8 cellular contexts compared by ENCODE assay signal in the genomic region with DNA sequence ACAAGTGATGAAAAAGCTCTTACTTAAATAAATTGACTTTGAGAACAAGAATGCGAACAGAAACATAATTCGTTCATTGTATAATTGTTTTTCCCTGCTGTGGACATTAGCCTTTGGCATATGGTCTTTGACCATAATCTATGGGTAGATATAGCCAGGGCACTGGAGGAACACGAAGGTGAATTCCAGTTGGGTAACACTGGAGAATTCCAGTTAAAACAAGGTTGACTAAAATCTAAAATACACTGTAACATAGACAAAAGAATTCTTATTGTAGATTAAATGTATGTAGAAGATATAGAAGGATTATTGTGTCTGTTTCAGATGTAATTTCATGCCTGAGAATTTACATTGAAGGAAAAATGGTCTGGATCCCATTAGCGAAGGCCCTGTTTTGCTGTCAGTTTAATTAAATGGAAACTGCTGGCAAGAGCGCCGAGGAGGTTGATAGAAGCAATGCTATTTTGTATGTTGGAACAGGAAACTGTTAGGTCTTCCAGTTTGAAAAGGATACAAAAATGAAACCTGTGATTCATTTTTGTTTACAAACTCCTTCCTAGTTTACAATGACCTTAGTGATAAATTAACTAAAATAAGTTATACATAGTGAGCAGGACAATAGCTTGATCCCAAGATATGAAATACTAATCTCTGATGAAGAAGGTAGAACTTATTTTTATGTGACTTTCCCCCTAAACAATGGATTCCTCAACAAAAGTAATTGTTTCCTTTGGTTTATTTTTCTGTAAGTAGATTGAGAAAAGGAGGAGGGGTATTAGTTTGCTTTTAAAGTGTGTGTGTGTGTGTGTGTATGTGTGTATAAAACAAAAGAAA.
DNase-seq lines count a peak whose midpoint lies in the region; ATAC-seq, FAIRE-seq and TF ChIP-seq lines count a peak whose summit lies in the region.

No MANE protein-coding gene starts in this region.

- no peak overlapping the region for H3K4me3 ChIP-seq in muscle layer of duodenum (ENCODE audit: low read depth in 1 of 2, low read length in 2 of 2)

- peak; percentile 52 for ATAC-seq in HG03354 (IDR thresholded peaks at IDR 0.05; ENCODE audit: poor library complexity, severe bottlenecking, unreplicated experiment)
- ATAC-seq in HG03442 (IDR thresholded peaks at IDR 0.05; ENCODE audit: unreplicated experiment), result no peak

- no peaks in the 10 kb centered on the region for H3K27me3 ChIP-seq in muscle layer of duodenum (ENCODE audit: low read depth, low read length)

- peak; percentile 92 for FAIRE-seq in A204.1 (lab: Jason Lieb, UNC)

- H3K4me1 ChIP-seq in muscle layer of duodenum (ENCODE audit: control insufficient read depth in 1 of 2, insufficient read depth in 2 of 2, low read length in 2 of 2), result peaks cover 15 to 39% of the 10 kb centered on the region in 2 donors

- peaks cover 76% of the 10 kb centered on the region for H3K4me1 Mint-ChIP-seq in brain

- H3K36me3 Mint-ChIP-seq in brain, result peaks cover 27% of the 10 kb centered on the region

- H3K27me3 Mint-ChIP-seq in brain, result no peaks in the 10 kb centered on the region

- no peaks in the 10 kb centered on the region for H3K36me3 ChIP-seq in muscle layer of duodenum (ENCODE audit: control insufficient read depth in 1 of 2, insufficient read depth in 2 of 2, low read length in 2 of 2)

- peak overlapping the region; percentile 0 for H3K27ac ChIP-seq in muscle layer of duodenum (ENCODE audit: low read length)

- H3K9me3 ChIP-seq in muscle layer of duodenum (ENCODE audit: control insufficient read depth in 1 of 2, low read length in 2 of 2), result no peaks in the 10 kb centered on the region

- peaks cover 0 to 9% (median 5%) of the 10 kb centered on the region in 5 experiments for H3K9me3 Mint-ChIP-seq in brain

- peak overlapping the region in 3 of 5 experiments; percentile 11 to 68 (median 32) for H3K4me3 Mint-ChIP-seq in brain

- peak overlapping the region in 4 of 5 experiments; percentile 17 to 94 (median 81) for H3K27ac Mint-ChIP-seq in brain

- DNase-seq in hippocampal formation (lab: John Stamatoyannopoulos, UW), result no peak
- DNase-seq in activated CD4-positive, alpha-beta T cell treated with anti-CD3 and anti-CD28 coated beads, Interleukin-2, amount 50 U/mL, for 1 hour, result no peak
- no peak for DNase-seq in activated CD8-positive, alpha-beta memory T cell treated with anti-CD3 and anti-CD28 coated beads for 24 hours

- no peak for TF ChIP-seq CTCF in brain (conservative IDR thresholded peaks at IDR 0.05)
